ENCODE assay signal across 9 cellular contexts in genomic region chr17:16477255-16477654, GRCh38. TPM values are rescaled to one million over a fixed set of nuclear protein-coding genes. Genes with fewer than 3 reads are reported as not detected.
DNase-seq lines count a peak whose midpoint lies in the region; ATAC-seq and TF ChIP-seq lines count a peak whose summit lies in the region.
"Had no signal": no experiment of that assay in that cellular context is flagged by ENCODE, and none has a peak within 500 bp of the region (broad histone marks: within the 10 kb centered on the region; RNA-seq: fewer than 3 reads in every experiment).

No MANE protein-coding gene starts in this region.

- ATAC-seq in right lobe of liver (peak; percentile 19 to 57 (median 32)), upper lobe of left lung (ENCODE audit: low FRiP score in 2 of 2) (peak; percentile 24 to 95)
- ATAC-seq in activated CD4-positive, CD25-positive, alpha-beta regulatory T cell treated with anti-CD3 and anti-CD28 coated beads, Interleukin-2, amount 50 U/mL, for 24 hours, result no peak

- no peak overlapping the region for H3K9ac ChIP-seq in HUES64 (ENCODE audit: low read depth, low read length)

- H3K4me1 ChIP-seq in HUES64 (ENCODE audit: insufficient read depth, low read length) (peaks cover 8% of the 10 kb centered on the region; the same call in 1 of the 2 replicates), right lobe of liver (no peaks in the 10 kb centered on the region), upper lobe of left lung (peaks cover 0 to 4% (median 0%) of the 10 kb centered on the region in 4 donors), A673 (ENCODE audit: insufficient read depth, low read length, poor library complexity, severe bottlenecking) (peaks cover 14% of the 10 kb centered on the region)

- POLR2A ChIA-PET in A673 (lab: Charles Lee; ENCODE audit: low non-redundant PET), result no interaction called here

- H3K9me3 ChIP-seq in HUES64 (ENCODE audit: insufficient read depth, low read depth, low read length) (no peaks in the 10 kb centered on the region), right lobe of liver (no peaks in the 10 kb centered on the region), upper lobe of left lung (no peaks in the 10 kb centered on the region), A673 (ENCODE audit: low read depth, low read length, poor library complexity, severe bottlenecking) (no peaks in the 10 kb centered on the region)

- DNase-seq in choroid plexus epithelial cell (ENCODE audit: low read depth), result peak; percentile 83
- no peak for DNase-seq in right lobe of liver
- no peak for DNase-seq in upper lobe of left lung
- DNase-seq in NCI-H2196 (lab: John Stamatoyannopoulos, UW; ENCODE audit: unreplicated experiment), result no peak
- no peak for DNase-seq in A673 (ENCODE audit: low spot score)
- DNase-seq in globus pallidus (ENCODE audit: low spot score), result no peak
- DNase-seq: activated T-cell treated with anti-CD3 and anti-CD28 coated beads, Interleukin-2, amount 50 U/mL, for 1 hour had no signal

- no peak for TF ChIP-seq POLR2A in right lobe of liver (IDR thresholded peaks at IDR 0.05)
- no peak for TF ChIP-seq POLR2A in upper lobe of left lung (IDR thresholded peaks at IDR 0.05)

- CTCF ChIA-PET in A673 (lab: Charles Lee), result no interaction called here

- H3K36me3 ChIP-seq in HUES64 (ENCODE audit: insufficient read depth, low read length) (no peaks in the 10 kb centered on the region), right lobe of liver (no peaks in the 10 kb centered on the region), upper lobe of left lung (no peaks in the 10 kb centered on the region), A673 (ENCODE audit: insufficient read depth, low read length, poor library complexity, severe bottlenecking) (no peaks in the 10 kb centered on the region)

- H3K27ac ChIP-seq in HUES64 (ENCODE audit: low read depth, low read length) (peak overlapping the region; percentile 59; the same call in 1 of the 2 replicates), right lobe of liver (no peak overlapping the region), upper lobe of left lung (peak overlapping the region in 1 of 4 donors; percentile 28), A673 (ENCODE audit: low read depth, low read length, poor library complexity, severe bottlenecking) (no peak overlapping the region)

- TF ChIP-seq EP300 in upper lobe of left lung (IDR thresholded peaks at IDR 0.05), result no peak

- TF ChIP-seq CTCF in choroid plexus epithelial cell (conservative IDR thresholded peaks at IDR 0.05; ENCODE audit: low read depth, low read length), result no peak
- TF ChIP-seq CTCF in right lobe of liver (IDR thresholded peaks at IDR 0.05), result no peak
- TF ChIP-seq CTCF in upper lobe of left lung (IDR thresholded peaks at IDR 0.05), result no peak
- TF ChIP-seq CTCF in A673 (conservative IDR thresholded peaks at IDR 0.05; ENCODE audit: low read depth, low read length), result no peak

- H3K27me3 ChIP-seq in HUES64 (ENCODE audit: insufficient read depth, low read length), result no peaks in the 10 kb centered on the region
- H3K27me3 ChIP-seq in right lobe of liver, result no peaks in the 10 kb centered on the region
- no peaks in the 10 kb centered on the region for H3K27me3 ChIP-seq in upper lobe of left lung
- no peaks in the 10 kb centered on the region for H3K27me3 ChIP-seq in A673 (replicated peaks; ENCODE audit: insufficient read depth, low read depth, low read length, poor library complexity)

- 61% methylated on average over 5 of the region's 5 CpGs for WGBS in HUES64
- 52% methylated on average over 3 of the region's 5 CpGs for WGBS in right lobe of liver (ENCODE audit: insufficient coverage, low coverage, low lambda C conversion rate, missing lambda C conversion rate)
- WGBS in upper lobe of left lung, 2 donors, result 86 to 89% methylated on average over 4 to 5 of the region's 5 CpGs

- intact Hi-C loops in right lobe of liver (cut with DNase I), result no loop called here
- intact Hi-C loops in A673 (cut with micrococcal nuclease; ENCODE audit: unreplicated experiment), result no loop called here

- H3K4me3 ChIP-seq in HUES64 (ENCODE audit: low read length) (no peak overlapping the region), choroid plexus epithelial cell (ENCODE audit: low read depth, low read length) (no peak overlapping the region), right lobe of liver (no peak overlapping the region), upper lobe of left lung (no peak overlapping the region), A673 (ENCODE audit: low read depth, low read length, poor library complexity, severe bottlenecking) (no peak overlapping the region)

- no TSS peak for BruUV-seq in A673 (replicated peaks; lab: Mats Ljungman, UMichigan)

RNA-seq across cellular contexts. Expression of gene LRRC75A, which starts 14.7 kb away (rescaled TPM):
- polyA plus RNA-seq in HUES64 (2013, experiment 1 of 2), result 3.3 TPM
- 5.5 TPM for polyA plus RNA-seq in HUES64 (2013, experiment 2 of 2)
- total RNA-seq in right lobe of liver (under 1 TPM; 0.12 to 0.62 (median 0.22) TPM), upper lobe of left lung (1 to 10 TPM; 2.1 to 7.3 (median 5.2) TPM), A673 (2021) (2.8 and 3.6 TPM in 2 replicates)

Comparison
In these comparisons a context has a peak if more than half of its experiments do, and no peak if none do; other contexts are left out.
1. ATAC-seq: peak in right lobe of liver (4 of 4) and upper lobe of left lung (2 of 2); none in activated CD4-positive, CD25-positive, alpha-beta regulatory T cell treated with anti-CD3 and anti-CD28 coated beads, Interleukin-2, amount 50 U/mL, for 24 hours (0 of 2).